Comparison of ENCODE assay signal across 1 cellular context in the genomic region with DNA sequence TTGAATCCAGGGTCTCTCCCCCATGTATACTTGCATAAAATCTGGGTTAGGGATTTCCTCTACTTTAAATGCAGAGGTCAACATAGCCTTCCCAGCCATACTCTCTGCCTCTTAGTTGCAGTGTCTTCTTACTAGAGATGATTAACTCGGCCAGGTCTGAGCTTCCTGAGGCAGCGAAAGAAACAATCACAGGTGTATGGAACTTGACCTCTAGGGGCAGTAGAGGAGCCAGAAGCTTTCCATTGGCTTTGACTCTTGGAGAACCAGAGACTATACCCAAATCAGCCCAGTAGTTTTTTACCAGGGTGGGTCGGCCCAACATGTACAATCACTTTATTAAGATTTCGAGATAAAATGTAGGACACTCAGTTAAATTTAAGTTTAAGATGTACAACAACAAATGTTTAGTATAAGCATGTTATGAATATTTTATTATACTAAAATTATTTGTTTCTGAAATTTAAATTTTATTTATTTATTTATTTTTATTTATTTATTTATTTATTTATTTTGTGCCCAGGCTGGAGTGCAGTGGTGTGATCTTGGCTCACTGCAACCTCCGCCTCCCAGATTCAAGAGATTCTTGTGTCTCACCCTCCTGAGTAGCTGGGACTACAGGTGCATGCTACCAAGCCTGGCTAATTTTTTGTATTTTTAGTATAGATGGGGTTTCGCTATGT.
TF ChIP-seq lines count a peak whose summit lies in the region.

No MANE protein-coding gene starts in this region.

TF ChIP-seq in HepG2, 621 proteins besides CTCF, POLR2A, EP300 and RAD21 (continued from another document):
- TF ChIP-seq, protein P1, sequence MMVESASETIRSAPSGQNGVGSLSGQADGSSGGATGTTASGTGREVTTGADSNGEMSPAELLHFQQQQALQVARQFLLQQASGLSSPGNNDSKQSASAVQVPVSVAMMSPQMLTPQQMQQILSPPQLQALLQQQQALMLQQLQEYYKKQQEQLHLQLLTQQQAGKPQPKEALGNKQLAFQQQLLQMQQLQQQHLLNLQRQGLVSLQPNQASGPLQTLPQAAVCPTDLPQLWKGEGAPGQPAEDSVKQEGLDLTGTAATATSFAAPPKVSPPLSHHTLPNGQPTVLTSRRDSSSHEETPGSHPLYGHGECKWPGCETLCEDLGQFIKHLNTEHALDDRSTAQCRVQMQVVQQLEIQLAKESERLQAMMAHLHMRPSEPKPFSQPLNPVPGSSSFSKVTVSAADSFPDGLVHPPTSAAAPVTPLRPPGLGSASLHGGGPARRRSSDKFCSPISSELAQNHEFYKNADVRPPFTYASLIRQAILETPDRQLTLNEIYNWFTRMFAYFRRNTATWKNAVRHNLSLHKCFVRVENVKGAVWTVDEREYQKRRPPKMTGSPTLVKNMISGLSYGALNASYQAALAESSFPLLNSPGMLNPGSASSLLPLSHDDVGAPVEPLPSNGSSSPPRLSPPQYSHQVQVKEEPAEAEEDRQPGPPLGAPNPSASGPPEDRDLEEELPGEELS (CRISPR knock-in tag; IDR thresholded peaks at IDR 0.05), result no peak
- no peak for TF ChIP-seq ZNF780A (CRISPR knock-in tag; IDR thresholded peaks at IDR 0.05)
- no peak for TF ChIP-seq EED (CRISPR knock-in tag; IDR thresholded peaks at IDR 0.05)
- TF ChIP-seq ZNF546 (CRISPR knock-in tag; conservative IDR thresholded peaks at IDR 0.05), result no peak
- TF ChIP-seq, protein P2, sequence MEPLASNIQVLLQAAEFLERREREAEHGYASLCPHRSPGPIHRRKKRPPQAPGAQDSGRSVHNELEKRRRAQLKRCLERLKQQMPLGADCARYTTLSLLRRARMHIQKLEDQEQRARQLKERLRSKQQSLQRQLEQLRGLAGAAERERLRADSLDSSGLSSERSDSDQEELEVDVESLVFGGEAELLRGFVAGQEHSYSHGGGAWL (CRISPR knock-in tag; IDR thresholded peaks at IDR 0.05), result no peak
- TF ChIP-seq ZNF263 (CRISPR knock-in tag; IDR thresholded peaks at IDR 0.05), result no peak
- TF ChIP-seq DNMT1 (CRISPR knock-in tag; IDR thresholded peaks at IDR 0.05), result no peak
- no peak for TF ChIP-seq MTF2 (CRISPR knock-in tag; IDR thresholded peaks at IDR 0.05; ENCODE audit: borderline replicate concordance)
